Comparison of ENCODE assay signal across 14 cellular contexts in the genomic region with DNA sequence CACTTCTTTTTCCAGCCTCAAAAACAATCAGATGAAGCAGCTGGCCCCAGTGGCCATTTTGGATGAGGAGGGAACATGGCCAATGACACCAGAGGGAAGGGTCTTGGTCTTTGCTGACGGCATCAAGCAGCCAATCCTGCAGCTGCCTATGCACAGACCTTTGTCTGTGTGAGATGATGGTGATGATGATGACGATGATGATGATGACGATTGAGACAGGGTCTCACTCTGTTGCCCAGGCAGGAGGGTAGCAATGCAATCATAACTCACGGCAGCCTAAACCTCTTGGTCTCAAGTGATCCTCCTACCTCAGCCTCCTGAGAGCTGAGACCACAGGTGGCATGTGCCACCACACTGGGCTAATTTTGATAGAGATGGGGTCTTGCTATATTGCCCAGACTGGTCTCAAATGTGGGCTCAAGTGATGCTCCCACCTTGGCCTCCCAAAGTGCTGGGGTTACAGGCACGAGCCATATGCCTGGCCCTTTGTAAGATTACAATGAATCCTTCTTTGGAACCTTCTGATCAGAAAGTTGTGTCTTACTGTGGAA. TPM values are rescaled to one million over a fixed set of nuclear protein-coding genes. Genes with fewer than 3 reads are reported as not detected.
DNase-seq lines count a peak whose midpoint lies in the region; FAIRE-seq and TF ChIP-seq lines count a peak whose summit lies in the region.
"Had no signal": no experiment of that assay in that cellular context is flagged by ENCODE, and none has a peak within 500 bp of the region (broad histone marks: within the 10 kb centered on the region; RNA-seq: fewer than 3 reads in every experiment).

No MANE protein-coding gene starts in this region.

- H2BK120ac ChIP-seq in trophoblast cell (ENCODE audit: insufficient read depth, low read length, poor library complexity) = no peak overlapping the region

- H2BK12ac ChIP-seq in trophoblast cell (ENCODE audit: low read length) = no peak overlapping the region

- H3K27me3 ChIP-seq in bronchial epithelial cell (ENCODE audit: control insufficient read depth, insufficient read depth, low read length) (no peaks in the 10 kb centered on the region), trophoblast cell (ENCODE audit: insufficient read depth, low read length) (no peaks in the 10 kb centered on the region)
- H3K27me3 ChIP-seq in CD8-positive, alpha-beta memory T cell (ENCODE audit: insufficient read depth, low read length, poor library complexity, severe bottlenecking) = no peaks in the 10 kb centered on the region

- FAIRE-seq in bronchial epithelial cell (lab: Jason Lieb, UNC) = peak; percentile 13
- FAIRE-seq: GM12878 had no signal

- no peak overlapping the region for H4K91ac ChIP-seq in trophoblast cell (ENCODE audit: low read depth, low read length)

- no peaks in the 10 kb centered on the region for H3K27me3 Mint-ChIP-seq in activated naive CD4-positive, alpha-beta T cell treated with anti-CD3 and anti-CD28 coated beads, Interleukin-2, amount 50 U/mL, for 24 hours
- H3K27me3 Mint-ChIP-seq in activated naive CD4-positive, alpha-beta T cell treated with anti-CD3 and anti-CD28 coated beads, Interleukin-2, amount 10 ng/mL, durations not matched to agents 7 days and 5 days = peaks cover 54% of the 10 kb centered on the region
- H3K27me3 Mint-ChIP-seq in CD8-positive, alpha-beta memory T cell = peaks cover 4 to 17% of the 10 kb centered on the region in 2 donors
- peaks cover 5% of the 10 kb centered on the region for H3K27me3 Mint-ChIP-seq in activated T-cell treated with anti-CD3 and anti-CD28 coated beads, Interleukin-2, amount 50 U/mL, for 24 hours
- H3K27me3 Mint-ChIP-seq: CD4-positive, alpha-beta T cell had no signal

- H3K9ac ChIP-seq in trophoblast cell (ENCODE audit: low read length) = no peak overlapping the region

- H3K14ac ChIP-seq in trophoblast cell (ENCODE audit: low read length) = no peak overlapping the region

- no peak overlapping the region for H2BK5ac ChIP-seq in trophoblast cell (ENCODE audit: low read depth, low read length, poor library complexity)

- no peak for DNase-seq in activated naive CD4-positive, alpha-beta T cell treated with anti-CD3 and anti-CD28 coated beads, Interleukin-2, amount 10 ng/mL, durations not matched to agents 7 days and 5 days
- DNase-seq in bronchial epithelial cell (ENCODE audit: low read depth) (no peak), trophoblast cell (no peak)
- no peak for DNase-seq in stimulated activated CD4-positive, alpha-beta T cell treated with anti-CD3 and anti-CD28 coated beads, Interleukin-15, amount 100 ng/mL, for 24 hours
- no peak for DNase-seq in CD8-positive, alpha-beta memory T cell
- DNase-seq in activated T-cell treated with anti-CD3 and anti-CD28 coated beads, Interleukin-2, amount 50 U/mL, for 24 hours = no peak
- DNase-seq: CD4-positive, alpha-beta T cell; DMS79; GOT3; HFFc6 had no signal

- no peaks in the 10 kb centered on the region for H3K36me3 ChIP-seq in bronchial epithelial cell (ENCODE audit: control insufficient read depth, insufficient read depth, low read length)
- H3K36me3 ChIP-seq in trophoblast cell (ENCODE audit: control insufficient read depth in 1 of 2, insufficient read depth in 2 of 2, low read length in 2 of 2) = no peaks in the 10 kb centered on the region
- H3K36me3 ChIP-seq in CD8-positive, alpha-beta memory T cell (ENCODE audit: insufficient read depth, low read length) = no peaks in the 10 kb centered on the region
- H3K36me3 ChIP-seq: HAP-1 had no signal

- H3K9me3 ChIP-seq in trophoblast cell (ENCODE audit: insufficient read depth, low read depth, low read length) = peaks cover 4% of the 10 kb centered on the region
- no peaks in the 10 kb centered on the region for H3K9me3 ChIP-seq in CD8-positive, alpha-beta memory T cell (ENCODE audit: low read length)
- H3K9me3 ChIP-seq: HAP-1 had no signal

- no peak overlapping the region for H4K8ac ChIP-seq in trophoblast cell (ENCODE audit: low read depth, low read length)

- no peaks in the 10 kb centered on the region for H3K79me1 ChIP-seq in trophoblast cell (ENCODE audit: low read length)

- H3K27ac Mint-ChIP-seq in activated naive CD4-positive, alpha-beta T cell treated with anti-CD3 and anti-CD28 coated beads, Interleukin-2, amount 50 U/mL, for 24 hours = peak overlapping the region; percentile 1
- no peak overlapping the region for H3K27ac Mint-ChIP-seq in activated naive CD4-positive, alpha-beta T cell treated with anti-CD3 and anti-CD28 coated beads, Interleukin-2, amount 10 ng/mL, durations not matched to agents 7 days and 5 days
- peak overlapping the region in 1 of 8 donors; percentile 64 for H3K27ac Mint-ChIP-seq in CD8-positive, alpha-beta memory T cell
- H3K27ac Mint-ChIP-seq in activated T-cell treated with anti-CD3 and anti-CD28 coated beads, Interleukin-2, amount 50 U/mL, for 24 hours = no peak overlapping the region
- H3K27ac Mint-ChIP-seq: CD4-positive, alpha-beta T cell; HFFc6 had no signal

- H3K27ac ChIP-seq in trophoblast cell (ENCODE audit: low read depth, low read length) = no peak overlapping the region
- H3K27ac ChIP-seq in CD8-positive, alpha-beta memory T cell (ENCODE audit: low read depth, low read length) = no peak overlapping the region
- H3K27ac ChIP-seq: 22Rv1 had no signal

- WGBS in trophoblast cell (ENCODE audit: extremely low coverage, insufficient coverage, insufficient read length) = no CpG with 5 or more reads among the region's 5 CpGs

- TF ChIP-seq CTCF in bronchial epithelial cell (IDR thresholded peaks at IDR 0.05; ENCODE audit: insufficient read depth, low read length, severe bottlenecking) = no peak

- no peak overlapping the region for H3K18ac ChIP-seq in trophoblast cell (ENCODE audit: low read length)

- peaks cover 0 to 3% of the 10 kb centered on the region in 2 experiments for H3K4me1 ChIP-seq in trophoblast cell (ENCODE audit: control insufficient read depth in 1 of 2, insufficient read depth in 2 of 2, low read length in 2 of 2)
- H3K4me1 ChIP-seq in CD8-positive, alpha-beta memory T cell (ENCODE audit: insufficient read depth, low read length) = peaks cover under 1% of the 10 kb centered on the region
- H3K4me1 ChIP-seq: HAP-1 had no signal

- CTCF ChIA-PET in activated naive CD4-positive, alpha-beta T cell treated with anti-CD3 and anti-CD28 coated beads, Interleukin-2, amount 10 ng/mL, durations not matched to agents 7 days and 5 days (lab: Charles Lee) = no interaction called here
- CTCF ChIA-PET in CD8-positive, alpha-beta memory T cell (lab: Charles Lee) = no interaction called here

- no peaks in the 10 kb centered on the region for H3K79me2 ChIP-seq in trophoblast cell (ENCODE audit: control insufficient read depth, insufficient read depth, low read length, poor library complexity)

- POLR2A ChIA-PET in CD8-positive, alpha-beta memory T cell (lab: Charles Lee) = no interaction called here

- H2AFZ ChIP-seq in trophoblast cell (ENCODE audit: insufficient read depth, low read length, poor library complexity) = no peak overlapping the region

- peaks cover 7% of the 10 kb centered on the region for H3K4me1 Mint-ChIP-seq in activated naive CD4-positive, alpha-beta T cell treated with anti-CD3 and anti-CD28 coated beads, Interleukin-2, amount 50 U/mL, for 24 hours
- peaks cover 11% of the 10 kb centered on the region for H3K4me1 Mint-ChIP-seq in activated naive CD4-positive, alpha-beta T cell treated with anti-CD3 and anti-CD28 coated beads, Interleukin-2, amount 10 ng/mL, durations not matched to agents 7 days and 5 days
- peaks cover 2 to 9% (median 7%) of the 10 kb centered on the region in 3 donors for H3K4me1 Mint-ChIP-seq in CD8-positive, alpha-beta memory T cell
- peaks cover 14% of the 10 kb centered on the region for H3K4me1 Mint-ChIP-seq in activated T-cell treated with anti-CD3 and anti-CD28 coated beads, Interleukin-2, amount 50 U/mL, for 24 hours (ENCODE audit: low read depth)

- H3K4me2 ChIP-seq in trophoblast cell (ENCODE audit: low read length) = no peak overlapping the region

- H3K4ac ChIP-seq in trophoblast cell (ENCODE audit: low read depth, low read length) = no peak overlapping the region

- H3K4me3 ChIP-seq in bronchial epithelial cell (ENCODE audit: low read depth, low read length) (no peak overlapping the region), trophoblast cell (ENCODE audit: low read depth, low read length) (no peak overlapping the region)
- no peak overlapping the region for H3K4me3 ChIP-seq in CD8-positive, alpha-beta memory T cell (ENCODE audit: low read length)
- H3K4me3 ChIP-seq: GM12878, HAP-1 had no signal

- H2AK5ac ChIP-seq in trophoblast cell (ENCODE audit: low read length) = peak overlapping the region; percentile 18

- no peak overlapping the region for H3K4me3 Mint-ChIP-seq in activated naive CD4-positive, alpha-beta T cell treated with anti-CD3 and anti-CD28 coated beads, Interleukin-2, amount 50 U/mL, for 24 hours
- no peak overlapping the region for H3K4me3 Mint-ChIP-seq in activated naive CD4-positive, alpha-beta T cell treated with anti-CD3 and anti-CD28 coated beads, Interleukin-2, amount 10 ng/mL, durations not matched to agents 7 days and 5 days
- no peak overlapping the region for H3K4me3 Mint-ChIP-seq in CD8-positive, alpha-beta memory T cell
- no peak overlapping the region for H3K4me3 Mint-ChIP-seq in activated T-cell treated with anti-CD3 and anti-CD28 coated beads, Interleukin-2, amount 50 U/mL, for 24 hours
- H3K4me3 Mint-ChIP-seq: CD4-positive, alpha-beta T cell; HFFc6 had no signal

- H3K36me3 Mint-ChIP-seq in activated naive CD4-positive, alpha-beta T cell treated with anti-CD3 and anti-CD28 coated beads, Interleukin-2, amount 50 U/mL, for 24 hours = peaks cover 4% of the 10 kb centered on the region
- H3K36me3 Mint-ChIP-seq in activated naive CD4-positive, alpha-beta T cell treated with anti-CD3 and anti-CD28 coated beads, Interleukin-2, amount 10 ng/mL, durations not matched to agents 7 days and 5 days = no peaks in the 10 kb centered on the region
- H3K36me3 Mint-ChIP-seq in CD8-positive, alpha-beta memory T cell = no peaks in the 10 kb centered on the region
- no peaks in the 10 kb centered on the region for H3K36me3 Mint-ChIP-seq in activated T-cell treated with anti-CD3 and anti-CD28 coated beads, Interleukin-2, amount 50 U/mL, for 24 hours (ENCODE audit: low read depth)

- H3K23ac ChIP-seq in trophoblast cell (ENCODE audit: low read length) = no peak overlapping the region

- H3K9me3 Mint-ChIP-seq in activated naive CD4-positive, alpha-beta T cell treated with anti-CD3 and anti-CD28 coated beads, Interleukin-2, amount 50 U/mL, for 24 hours = no peaks in the 10 kb centered on the region
- peaks cover 4% of the 10 kb centered on the region for H3K9me3 Mint-ChIP-seq in activated naive CD4-positive, alpha-beta T cell treated with anti-CD3 and anti-CD28 coated beads, Interleukin-2, amount 10 ng/mL, durations not matched to agents 7 days and 5 days
- H3K9me3 Mint-ChIP-seq in CD8-positive, alpha-beta memory T cell = peaks cover 0 to 1% (median 0%) of the 10 kb centered on the region in 5 donors
- H3K9me3 Mint-ChIP-seq in activated T-cell treated with anti-CD3 and anti-CD28 coated beads, Interleukin-2, amount 50 U/mL, for 24 hours = peaks cover 5% of the 10 kb centered on the region
- H3K9me3 Mint-ChIP-seq: CD4-positive, alpha-beta T cell; HFFc6 had no signal

- no peak overlapping the region for H4K12ac ChIP-seq in trophoblast cell (ENCODE audit: low read depth, low read length)

RNA-seq across cellular contexts. Expression of a gene that starts 26.5 kb away (rescaled TPM):
- 20.1 and 20.3 TPM in 2 replicates for total RNA-seq in bronchial epithelial cell
- polyA plus RNA-seq in trophoblast cell (2013) = 147 and 153 TPM in 2 replicates
- total RNA-seq in CD8-positive, alpha-beta memory T cell = 10 to 100 TPM; 96.6 to 97.4 TPM
- polyA plus RNA-seq in CD8-positive, alpha-beta memory T cell = 16.7 TPM
